In the genomic region with DNA sequence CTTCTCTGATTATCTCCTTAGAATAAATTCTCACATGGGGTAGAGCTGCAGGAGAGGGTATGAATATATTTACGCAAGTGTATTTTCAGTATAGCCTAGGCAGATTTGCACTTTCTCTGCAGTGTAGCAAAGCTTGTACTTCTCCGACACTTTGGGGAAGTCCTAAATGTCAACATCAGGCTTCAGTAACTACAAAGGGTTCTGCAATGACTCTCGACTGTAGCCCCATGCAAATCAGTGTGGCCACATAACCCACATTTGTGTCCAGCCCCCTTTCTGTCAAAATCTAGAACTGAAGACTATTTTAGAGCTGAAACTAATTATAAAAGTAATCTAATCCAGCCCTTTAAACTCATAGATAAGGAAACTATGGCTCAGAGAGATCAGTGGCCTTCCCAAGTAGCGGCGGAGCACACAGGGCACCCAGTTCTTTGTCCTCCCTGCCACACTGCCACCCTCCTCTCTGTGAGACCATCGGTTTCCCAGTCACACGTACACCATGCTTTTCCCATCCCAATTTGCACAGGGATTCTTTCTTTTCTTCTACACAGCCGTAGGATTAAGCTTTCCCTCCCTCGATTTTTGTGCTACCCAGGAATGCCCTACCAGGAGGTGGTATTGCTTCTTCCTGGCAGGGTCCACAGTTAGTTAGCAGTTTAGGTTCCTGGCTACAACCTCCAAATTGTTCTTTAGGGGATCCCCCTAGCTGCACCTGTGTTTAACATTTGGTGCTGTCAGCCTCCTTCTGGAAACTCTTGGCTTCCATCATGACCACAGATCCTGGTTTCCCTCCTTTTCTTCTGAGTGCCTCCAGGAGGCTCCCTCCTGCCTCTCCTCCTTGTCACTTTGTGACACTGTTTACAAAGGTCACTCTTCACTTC, we compare ENCODE assay signal across 9 cellular contexts. TPM values are rescaled to one million over a fixed set of nuclear protein-coding genes. Genes with fewer than 3 reads are reported as not detected.
A peak's percentile ranks its signal among the peaks of the same experiment; 100 is the strongest.
DNase-seq lines count a peak whose midpoint lies in the region; ATAC-seq and TF ChIP-seq lines count a peak whose summit lies in the region.
"Had no signal": no experiment of that assay in that cellular context is flagged by ENCODE, and none has a peak within 500 bp of the region (broad histone marks: within the 10 kb centered on the region; RNA-seq: fewer than 3 reads in every experiment).

No MANE protein-coding gene starts in this region.

- TF ChIP-seq CTCF in MM.1S (IDR thresholded peaks at IDR 0.05; ENCODE audit: low read length) = no peak
- TF ChIP-seq CTCF in GM23338 (conservative IDR thresholded peaks at IDR 0.05; ENCODE audit: low read depth in 2 of 2) = peak in 1 of 2 experiments; percentile 37; a peak in 2 of 4 replicates

- peak overlapping the region in 2 of 8 donors; percentile 16 to 25 for H3K4me3 Mint-ChIP-seq in naive B cell
- no peak overlapping the region for H3K4me3 Mint-ChIP-seq in GM23338

- H2AFZ ChIP-seq in MM.1S (ENCODE audit: low read length) (no peak overlapping the region), GM23338 (no peak overlapping the region)

- H3K79me2 ChIP-seq in MM.1S (ENCODE audit: low read length) = no peaks in the 10 kb centered on the region
- no peaks in the 10 kb centered on the region for H3K79me2 ChIP-seq in GM23338 (replicated peaks; ENCODE audit: insufficient read depth)

- H3K4me1 ChIP-seq in MM.1S (ENCODE audit: low read length) (peaks cover 17% of the 10 kb centered on the region), GM23338 (ENCODE audit: insufficient read depth) (peaks cover 4% of the 10 kb centered on the region; the same call in 1 of the 2 replicates)

- no peaks in the 10 kb centered on the region for H3K9me3 ChIP-seq in MM.1S (replicated peaks; ENCODE audit: insufficient read depth, low read length)

- H3K27ac ChIP-seq in MM.1S (ENCODE audit: low read length) = no peak overlapping the region
- no peak overlapping the region for H3K27ac ChIP-seq in GM23338 (ENCODE audit: low read depth)

- H4K20me1 ChIP-seq in MM.1S (ENCODE audit: insufficient read depth, low read length) = no peaks in the 10 kb centered on the region
- H4K20me1 ChIP-seq in GM23338 (replicated peaks; ENCODE audit: insufficient read depth) = no peaks in the 10 kb centered on the region

- no peaks in the 10 kb centered on the region for H3K36me3 ChIP-seq in MM.1S (replicated peaks; ENCODE audit: insufficient read depth, low read length)
- H3K36me3 ChIP-seq in GM23338 (ENCODE audit: insufficient read depth) = no peaks in the 10 kb centered on the region; the same call in 1 of the 2 replicates

- H3K36me3 Mint-ChIP-seq in naive B cell (peaks cover 0 to 14% of the 10 kb centered on the region in 2 donors), GM23338 (ENCODE audit: low read depth) (peaks cover 9% of the 10 kb centered on the region; the same call in 1 of the 3 replicates)

- H3F3A ChIP-seq in MM.1S (ENCODE audit: insufficient read depth, low read length) (peaks cover 10% of the 10 kb centered on the region; the same call in 1 of the 2 replicates), GM23338 (replicated peaks; ENCODE audit: low read depth) (no peaks in the 10 kb centered on the region)

- H3K27me3 Mint-ChIP-seq in naive B cell = peaks cover 49 to 76% (median 73%) of the 10 kb centered on the region in 3 donors
- peaks cover 9% of the 10 kb centered on the region for H3K27me3 Mint-ChIP-seq in GM23338 (ENCODE audit: insufficient read depth, low read depth, poor library complexity)

- peak; percentile 100 for ATAC-seq in GM19035 (IDR thresholded peaks at IDR 0.05; ENCODE audit: unreplicated experiment)
- peak; percentile 99 for ATAC-seq in HG02571 (IDR thresholded peaks at IDR 0.05; ENCODE audit: unreplicated experiment)
- peak; percentile 93 to 98 for ATAC-seq in naive B cell (ENCODE audit: low read depth in 2 of 2)
- no peak for ATAC-seq in GM23338

- H3K9ac ChIP-seq in MM.1S (ENCODE audit: low read length) = no peak overlapping the region

- H3K27me3 ChIP-seq in MM.1S (replicated peaks; ENCODE audit: insufficient read depth, low read length) (peaks cover 30% of the 10 kb centered on the region), GM23338 (ENCODE audit: insufficient read depth) (no peaks in the 10 kb centered on the region)

- peak overlapping the region; percentile 76 for H3K4me2 ChIP-seq in MM.1S (ENCODE audit: low read depth, low read length)
- no peak overlapping the region for H3K4me2 ChIP-seq in GM23338

- H3K9me2 ChIP-seq in MM.1S (replicated peaks; ENCODE audit: insufficient read depth, low read length) (no peaks in the 10 kb centered on the region), GM23338 (ENCODE audit: insufficient read depth) (0 out of 2 replicates have a peak, but pooled peaks cover 2% of the 10 kb centered on the region)

- H3K4me1 Mint-ChIP-seq in naive B cell (peaks cover 11 to 14% (median 13%) of the 10 kb centered on the region in 3 donors), GM23338 (peaks cover 10% of the 10 kb centered on the region)

- H3K4me3 ChIP-seq in MM.1S (ENCODE audit: low read length) (peak overlapping the region; percentile 39), GM23338 (no peak overlapping the region)

- DNase-seq in MM.1S = peak; percentile 91
- DNase-seq in naive B cell = peak; percentile 36
- no peak for DNase-seq in NCI-H446 treated with DMSO at 0.1 percent for 48 hours (lab: John Stamatoyannopoulos, UW)
- no peak for DNase-seq in cerebellum (ENCODE audit: low spot score)
- no peak for DNase-seq in foreskin melanocyte
- no peak for DNase-seq in GM23338 (ENCODE audit: low spot score)

- H3K27ac Mint-ChIP-seq in naive B cell (peak overlapping the region in 2 of 6 donors; percentile 22 to 28), GM23338 (no peak overlapping the region)

- H3K9me3 Mint-ChIP-seq in naive B cell (peaks cover 6 to 19% (median 14%) of the 10 kb centered on the region in 7 donors), GM23338 (no peaks in the 10 kb centered on the region; the same call in 2 of the 3 replicates)

TF ChIP-seq in GM23338, 12 proteins besides CTCF, POLR2A, EP300 and RAD21 (continues in another document):
- TF ChIP-seq EZH2phosphoT487 (IDR thresholded peaks at IDR 0.05; ENCODE audit: unreplicated experiment) (no peak), JUNB (IDR thresholded peaks at IDR 0.05; ENCODE audit: unreplicated experiment) (no peak), STAT1 (IDR thresholded peaks at IDR 0.05; ENCODE audit: unreplicated experiment) (no peak), CREB1 (CRISPR knock-in tag; IDR thresholded peaks at IDR 0.05; ENCODE audit: low read depth) (no peak), NANOG (IDR thresholded peaks at IDR 0.05; ENCODE audit: borderline replicate concordance) (no peak), POLR2AphosphoS5 (IDR thresholded peaks at IDR 0.05; ENCODE audit: low read depth) (no peak), ZNF114 (CRISPR knock-in tag; IDR thresholded peaks at IDR 0.05) (no peak), EZH2 (IDR thresholded peaks at IDR 0.05; ENCODE audit: low read depth, unreplicated experiment) (no peak)
- TF ChIP-seq, protein P1, sequence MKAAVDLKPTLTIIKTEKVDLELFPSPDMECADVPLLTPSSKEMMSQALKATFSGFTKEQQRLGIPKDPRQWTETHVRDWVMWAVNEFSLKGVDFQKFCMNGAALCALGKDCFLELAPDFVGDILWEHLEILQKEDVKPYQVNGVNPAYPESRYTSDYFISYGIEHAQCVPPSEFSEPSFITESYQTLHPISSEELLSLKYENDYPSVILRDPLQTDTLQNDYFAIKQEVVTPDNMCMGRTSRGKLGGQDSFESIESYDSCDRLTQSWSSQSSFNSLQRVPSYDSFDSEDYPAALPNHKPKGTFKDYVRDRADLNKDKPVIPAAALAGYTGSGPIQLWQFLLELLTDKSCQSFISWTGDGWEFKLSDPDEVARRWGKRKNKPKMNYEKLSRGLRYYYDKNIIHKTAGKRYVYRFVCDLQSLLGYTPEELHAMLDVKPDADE (IDR thresholded peaks at IDR 0.05) = no peak

RNA-seq across cellular contexts. Expression of a gene that starts 22.9 kb away (rescaled TPM):
- polyA plus RNA-seq in naive B cell (ENCODE audit: low read depth in 6 of 6) = not detected
- 50.1 TPM for total RNA-seq in cerebellum
- total RNA-seq in GM23338 (2014; rRNA removed; shearing (Covaris generic)) = 7.5 and 9.1 TPM in 2 replicates
- polyA plus RNA-seq in GM23338 (2016; fragmentation: Nextera tagmentation; extraction: Ambion mirVana) = 10.0 and 10.2 TPM in 2 replicates
- total RNA-seq: T-helper 2 cell treated with Interferon-gamma antibody and Interleukin-4, amounts not matched to agents 100 ng/mL and 5 ng/mL, for 36 hours had no signal

RNA-seq across cellular contexts. Expression of a gene that starts 41.7 kb away (rescaled TPM):
- polyA plus RNA-seq in naive B cell (ENCODE audit: low read depth in 6 of 6) (1 to 10 TPM in 2 of 6 donors, under 1 TPM in 3, not detected in 1; 0.34 to 1.2 (median 0.87) TPM), GM23338 (2016; fragmentation: Nextera tagmentation; extraction: Ambion mirVana) (1.4 and 2.0 TPM in 2 replicates)
- total RNA-seq in cerebellum = 6.4 TPM
- total RNA-seq in GM23338 (2014; rRNA removed; shearing (Covaris generic)) = 0.14 TPM in 1 of 2 replicates, not detected in the other
- total RNA-seq: T-helper 2 cell treated with Interferon-gamma antibody and Interleukin-4, amounts not matched to agents 100 ng/mL and 5 ng/mL, for 36 hours had no signal

Comparison
In these comparisons a context has a peak if more than half of its experiments do, and no peak if none do; other contexts are left out.
1. DNase-seq: peak in MM.1S (single experiment) and naive B cell (single experiment); none in NCI-H446 treated with DMSO at 0.1 percent for 48 hours (single experiment), cerebellum (single experiment), foreskin melanocyte (single experiment) and GM23338 (single experiment).